ENCODE assay signal across 1 cellular context in the genomic region with DNA sequence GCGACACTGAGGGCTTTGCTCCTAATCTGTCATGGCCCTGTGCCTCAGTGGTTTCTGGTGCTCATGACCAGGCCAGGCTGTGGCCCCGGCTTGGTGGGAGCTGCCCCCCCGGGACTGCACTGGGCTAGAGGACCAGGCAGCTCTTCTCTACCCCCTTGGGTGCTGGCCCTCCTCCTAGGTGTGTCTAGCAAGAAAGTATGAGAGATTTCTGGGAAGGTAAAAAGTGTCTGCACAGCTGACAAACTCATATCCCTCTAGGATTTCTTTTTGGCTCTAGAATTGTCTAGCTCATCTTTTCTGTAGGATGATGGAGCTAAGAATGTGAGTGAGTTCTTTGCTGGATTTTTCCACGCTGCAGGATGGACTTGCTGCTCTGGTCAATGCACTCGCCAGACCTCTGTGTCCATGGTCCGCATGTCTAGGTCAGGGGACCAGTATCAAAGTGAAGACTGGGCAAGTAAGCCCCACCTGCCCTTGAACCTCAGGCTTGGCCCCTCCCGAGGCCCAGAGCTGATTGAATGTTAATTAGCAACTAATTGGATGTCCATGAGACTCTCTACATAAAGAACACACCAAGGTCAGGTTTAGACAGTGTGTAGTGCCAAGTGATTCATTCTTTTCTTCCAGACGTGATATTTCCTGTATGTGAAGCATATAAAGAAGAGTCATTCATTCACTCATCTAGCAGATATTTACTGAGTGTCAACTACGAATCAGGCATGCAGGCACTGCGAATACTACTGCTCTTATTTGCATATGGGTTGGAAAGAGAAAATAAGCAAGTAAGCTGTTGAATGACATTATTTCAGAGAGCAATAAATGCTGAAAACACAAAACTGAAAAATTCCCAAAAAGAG.
TF ChIP-seq lines count a peak whose summit lies in the region.

No MANE protein-coding gene starts in this region.

TF ChIP-seq in HepG2, 621 proteins besides CTCF, POLR2A, EP300 and RAD21 (continued from another document and continues in another):
- TF ChIP-seq, protein P1, sequence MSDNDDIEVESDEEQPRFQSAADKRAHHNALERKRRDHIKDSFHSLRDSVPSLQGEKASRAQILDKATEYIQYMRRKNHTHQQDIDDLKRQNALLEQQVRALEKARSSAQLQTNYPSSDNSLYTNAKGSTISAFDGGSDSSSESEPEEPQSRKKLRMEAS (IDR thresholded peaks at IDR 0.05) = 0 out of 2 replicates have a peak, but pooled peaks have one; percentile 23
- TF ChIP-seq MYNN (CRISPR knock-in tag; IDR thresholded peaks at IDR 0.05; ENCODE audit: low read depth) = no peak; the same call in 1 of the 2 replicates
- TF ChIP-seq, protein P2, sequence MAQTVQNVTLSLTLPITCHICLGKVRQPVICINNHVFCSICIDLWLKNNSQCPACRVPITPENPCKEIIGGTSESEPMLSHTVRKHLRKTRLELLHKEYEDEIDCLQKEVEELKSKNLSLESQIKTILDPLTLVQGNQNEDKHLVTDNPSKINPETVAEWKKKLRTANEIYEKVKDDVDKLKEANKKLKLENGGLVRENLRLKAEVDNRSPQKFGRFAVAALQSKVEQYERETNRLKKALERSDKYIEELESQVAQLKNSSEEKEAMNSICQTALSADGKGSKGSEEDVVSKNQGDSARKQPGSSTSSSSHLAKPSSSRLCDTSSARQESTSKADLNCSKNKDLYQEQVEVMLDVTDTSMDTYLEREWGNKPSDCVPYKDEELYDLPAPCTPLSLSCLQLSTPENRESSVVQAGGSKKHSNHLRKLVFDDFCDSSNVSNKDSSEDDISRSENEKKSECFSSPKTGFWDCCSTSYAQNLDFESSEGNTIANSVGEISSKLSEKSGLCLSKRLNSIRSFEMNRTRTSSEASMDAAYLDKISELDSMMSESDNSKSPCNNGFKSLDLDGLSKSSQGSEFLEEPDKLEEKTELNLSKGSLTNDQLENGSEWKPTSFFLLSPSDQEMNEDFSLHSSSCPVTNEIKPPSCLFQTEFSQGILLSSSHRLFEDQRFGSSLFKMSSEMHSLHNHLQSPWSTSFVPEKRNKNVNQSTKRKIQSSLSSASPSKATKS (CRISPR knock-in tag; IDR thresholded peaks at IDR 0.05) = no peak
- TF ChIP-seq ZNF788 (CRISPR knock-in tag; IDR thresholded peaks at IDR 0.05; ENCODE audit: borderline replicate concordance) = peak; percentile 44; the same call in 1 of the 2 replicates
- TF ChIP-seq, protein P3, sequence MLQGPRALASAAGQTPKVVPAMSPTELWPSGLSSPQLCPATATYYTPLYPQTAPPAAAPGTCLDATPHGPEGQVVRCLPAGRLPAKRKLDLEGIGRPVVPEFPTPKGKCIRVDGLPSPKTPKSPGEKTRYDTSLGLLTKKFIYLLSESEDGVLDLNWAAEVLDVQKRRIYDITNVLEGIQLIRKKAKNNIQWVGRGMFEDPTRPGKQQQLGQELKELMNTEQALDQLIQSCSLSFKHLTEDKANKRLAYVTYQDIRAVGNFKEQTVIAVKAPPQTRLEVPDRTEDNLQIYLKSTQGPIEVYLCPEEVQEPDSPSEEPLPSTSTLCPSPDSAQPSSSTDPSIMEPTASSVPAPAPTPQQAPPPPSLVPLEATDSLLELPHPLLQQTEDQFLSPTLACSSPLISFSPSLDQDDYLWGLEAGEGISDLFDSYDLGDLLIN (CRISPR knock-in tag; IDR thresholded peaks at IDR 0.05; ENCODE audit: borderline replicate concordance) = no peak
- no peak for TF ChIP-seq NFIB (CRISPR knock-in tag; IDR thresholded peaks at IDR 0.05; ENCODE audit: borderline replicate concordance)
- TF ChIP-seq RFXANK (CRISPR knock-in tag; IDR thresholded peaks at IDR 0.05) = no peak
- TF ChIP-seq TAF15 (IDR thresholded peaks at IDR 0.05; ENCODE audit: low read depth, low read length, poor library complexity, severe bottlenecking) = no peak
- TF ChIP-seq IKZF1 (IDR thresholded peaks at IDR 0.05) = no peak
- peak; percentile 35; the same call in 1 of the 2 replicates for TF ChIP-seq MED1 (CRISPR knock-in tag; IDR thresholded peaks at IDR 0.05)
- TF ChIP-seq FOXA3 (CRISPR knock-in tag; IDR thresholded peaks at IDR 0.05) = 0 out of 2 replicates have a peak, but pooled peaks have one; percentile 0
- no peak for TF ChIP-seq ZNF564 (CRISPR knock-in tag; IDR thresholded peaks at IDR 0.05)
- 0 out of 2 replicates have a peak, but pooled peaks have one; percentile 48 for TF ChIP-seq ZNF547 (CRISPR knock-in tag; IDR thresholded peaks at IDR 0.05)
- TF ChIP-seq, protein P4, sequence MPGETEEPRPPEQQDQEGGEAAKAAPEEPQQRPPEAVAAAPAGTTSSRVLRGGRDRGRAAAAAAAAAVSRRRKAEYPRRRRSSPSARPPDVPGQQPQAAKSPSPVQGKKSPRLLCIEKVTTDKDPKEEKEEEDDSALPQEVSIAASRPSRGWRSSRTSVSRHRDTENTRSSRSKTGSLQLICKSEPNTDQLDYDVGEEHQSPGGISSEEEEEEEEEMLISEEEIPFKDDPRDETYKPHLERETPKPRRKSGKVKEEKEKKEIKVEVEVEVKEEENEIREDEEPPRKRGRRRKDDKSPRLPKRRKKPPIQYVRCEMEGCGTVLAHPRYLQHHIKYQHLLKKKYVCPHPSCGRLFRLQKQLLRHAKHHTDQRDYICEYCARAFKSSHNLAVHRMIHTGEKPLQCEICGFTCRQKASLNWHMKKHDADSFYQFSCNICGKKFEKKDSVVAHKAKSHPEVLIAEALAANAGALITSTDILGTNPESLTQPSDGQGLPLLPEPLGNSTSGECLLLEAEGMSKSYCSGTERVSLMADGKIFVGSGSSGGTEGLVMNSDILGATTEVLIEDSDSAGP (CRISPR knock-in tag; IDR thresholded peaks at IDR 0.05; ENCODE audit: borderline replicate concordance) = 0 out of 2 replicates have a peak, but pooled peaks have one; percentile 16
- peak; percentile 30; the same call in 1 of the 2 replicates for TF ChIP-seq NCOR1 (IDR thresholded peaks at IDR 0.05; ENCODE audit: borderline replicate concordance, low read length)
- TF ChIP-seq, protein P5, sequence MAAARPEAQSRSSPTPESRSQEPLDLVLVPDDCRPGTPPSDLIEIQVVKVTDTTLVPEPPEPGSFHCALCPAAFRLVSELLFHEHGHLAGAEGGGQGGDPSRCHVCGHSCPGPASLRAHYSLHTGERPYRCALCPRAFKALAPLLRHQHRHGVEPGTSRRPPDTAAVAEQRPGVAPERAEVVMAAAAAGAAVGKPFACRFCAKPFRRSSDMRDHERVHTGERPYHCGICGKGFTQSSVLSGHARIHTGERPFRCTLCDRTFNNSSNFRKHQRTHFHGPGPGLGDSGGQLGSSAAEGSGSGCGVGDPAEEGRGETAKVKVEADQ (CRISPR knock-in tag; IDR thresholded peaks at IDR 0.05; ENCODE audit: borderline replicate concordance) = 0 out of 2 replicates have a peak, but pooled peaks have one; percentile 41
- 0 out of 2 replicates have a peak, but pooled peaks have one; percentile 8 for TF ChIP-seq ARHGAP35 (CRISPR knock-in tag; IDR thresholded peaks at IDR 0.05; ENCODE audit: borderline replicate concordance)
- peak; percentile 33 for TF ChIP-seq AGO1 (IDR thresholded peaks at IDR 0.05; ENCODE audit: low read depth, low read length, poor library complexity, severe bottlenecking)
- TF ChIP-seq, protein P6, sequence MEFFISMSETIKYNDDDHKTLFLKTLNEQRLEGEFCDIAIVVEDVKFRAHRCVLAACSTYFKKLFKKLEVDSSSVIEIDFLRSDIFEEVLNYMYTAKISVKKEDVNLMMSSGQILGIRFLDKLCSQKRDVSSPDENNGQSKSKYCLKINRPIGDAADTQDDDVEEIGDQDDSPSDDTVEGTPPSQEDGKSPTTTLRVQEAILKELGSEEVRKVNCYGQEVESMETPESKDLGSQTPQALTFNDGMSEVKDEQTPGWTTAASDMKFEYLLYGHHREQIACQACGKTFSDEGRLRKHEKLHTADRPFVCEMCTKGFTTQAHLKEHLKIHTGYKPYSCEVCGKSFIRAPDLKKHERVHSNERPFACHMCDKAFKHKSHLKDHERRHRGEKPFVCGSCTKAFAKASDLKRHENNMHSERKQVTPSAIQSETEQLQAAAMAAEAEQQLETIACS (CRISPR knock-in tag; IDR thresholded peaks at IDR 0.05) = no peak
- TF ChIP-seq SP2 (CRISPR knock-in tag; IDR thresholded peaks at IDR 0.05) = no peak
- 0 out of 2 replicates have a peak, but pooled peaks have one; percentile 7 for TF ChIP-seq ZNF607 (CRISPR knock-in tag; IDR thresholded peaks at IDR 0.05; ENCODE audit: borderline replicate concordance)
- no peak for TF ChIP-seq ZNF720 (CRISPR knock-in tag; IDR thresholded peaks at IDR 0.05)
- TF ChIP-seq ZSCAN12 (CRISPR knock-in tag; IDR thresholded peaks at IDR 0.05) = no peak
- TF ChIP-seq, protein P7, sequence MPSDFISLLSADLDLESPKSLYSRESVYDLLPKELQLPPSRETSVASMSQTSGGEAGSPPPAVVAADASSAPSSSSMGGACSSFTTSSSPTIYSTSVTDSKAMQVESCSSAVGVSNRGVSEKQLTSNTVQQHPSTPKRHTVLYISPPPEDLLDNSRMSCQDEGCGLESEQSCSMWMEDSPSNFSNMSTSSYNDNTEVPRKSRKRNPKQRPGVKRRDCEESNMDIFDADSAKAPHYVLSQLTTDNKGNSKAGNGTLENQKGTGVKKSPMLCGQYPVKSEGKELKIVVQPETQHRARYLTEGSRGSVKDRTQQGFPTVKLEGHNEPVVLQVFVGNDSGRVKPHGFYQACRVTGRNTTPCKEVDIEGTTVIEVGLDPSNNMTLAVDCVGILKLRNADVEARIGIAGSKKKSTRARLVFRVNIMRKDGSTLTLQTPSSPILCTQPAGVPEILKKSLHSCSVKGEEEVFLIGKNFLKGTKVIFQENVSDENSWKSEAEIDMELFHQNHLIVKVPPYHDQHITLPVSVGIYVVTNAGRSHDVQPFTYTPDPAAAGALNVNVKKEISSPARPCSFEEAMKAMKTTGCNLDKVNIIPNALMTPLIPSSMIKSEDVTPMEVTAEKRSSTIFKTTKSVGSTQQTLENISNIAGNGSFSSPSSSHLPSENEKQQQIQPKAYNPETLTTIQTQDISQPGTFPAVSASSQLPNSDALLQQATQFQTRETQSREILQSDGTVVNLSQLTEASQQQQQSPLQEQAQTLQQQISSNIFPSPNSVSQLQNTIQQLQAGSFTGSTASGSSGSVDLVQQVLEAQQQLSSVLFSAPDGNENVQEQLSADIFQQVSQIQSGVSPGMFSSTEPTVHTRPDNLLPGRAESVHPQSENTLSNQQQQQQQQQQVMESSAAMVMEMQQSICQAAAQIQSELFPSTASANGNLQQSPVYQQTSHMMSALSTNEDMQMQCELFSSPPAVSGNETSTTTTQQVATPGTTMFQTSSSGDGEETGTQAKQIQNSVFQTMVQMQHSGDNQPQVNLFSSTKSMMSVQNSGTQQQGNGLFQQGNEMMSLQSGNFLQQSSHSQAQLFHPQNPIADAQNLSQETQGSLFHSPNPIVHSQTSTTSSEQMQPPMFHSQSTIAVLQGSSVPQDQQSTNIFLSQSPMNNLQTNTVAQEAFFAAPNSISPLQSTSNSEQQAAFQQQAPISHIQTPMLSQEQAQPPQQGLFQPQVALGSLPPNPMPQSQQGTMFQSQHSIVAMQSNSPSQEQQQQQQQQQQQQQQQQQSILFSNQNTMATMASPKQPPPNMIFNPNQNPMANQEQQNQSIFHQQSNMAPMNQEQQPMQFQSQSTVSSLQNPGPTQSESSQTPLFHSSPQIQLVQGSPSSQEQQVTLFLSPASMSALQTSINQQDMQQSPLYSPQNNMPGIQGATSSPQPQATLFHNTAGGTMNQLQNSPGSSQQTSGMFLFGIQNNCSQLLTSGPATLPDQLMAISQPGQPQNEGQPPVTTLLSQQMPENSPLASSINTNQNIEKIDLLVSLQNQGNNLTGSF (CRISPR knock-in tag; IDR thresholded peaks at IDR 0.05) = 0 out of 2 replicates have a peak, but pooled peaks have one; percentile 48
- no peak for TF ChIP-seq CENPX (CRISPR knock-in tag; IDR thresholded peaks at IDR 0.05)
- TF ChIP-seq, protein P8, sequence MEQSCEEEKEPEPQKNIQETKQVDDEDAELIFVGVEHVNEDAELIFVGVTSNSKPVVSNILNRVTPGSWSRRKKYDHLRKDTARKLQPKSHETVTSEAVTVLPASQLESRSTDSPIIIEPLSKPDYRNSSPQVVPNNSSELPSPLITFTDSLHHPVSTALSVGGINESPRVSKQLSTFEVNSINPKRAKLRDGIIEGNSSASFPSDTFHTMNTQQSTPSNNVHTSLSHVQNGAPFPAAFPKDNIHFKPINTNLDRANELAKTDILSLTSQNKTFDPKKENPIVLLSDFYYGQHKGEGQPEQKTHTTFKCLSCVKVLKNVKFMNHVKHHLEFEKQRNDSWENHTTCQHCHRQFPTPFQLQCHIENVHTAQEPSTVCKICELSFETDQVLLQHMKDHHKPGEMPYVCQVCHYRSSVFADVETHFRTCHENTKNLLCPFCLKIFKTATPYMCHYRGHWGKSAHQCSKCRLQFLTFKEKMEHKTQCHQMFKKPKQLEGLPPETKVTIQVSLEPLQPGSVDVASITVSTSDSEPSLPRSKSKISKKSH (CRISPR knock-in tag; IDR thresholded peaks at IDR 0.05; ENCODE audit: borderline replicate concordance) = peak; percentile 26; the same call in 1 of the 2 replicates
- peak; percentile 59; the same call in 1 of the 2 replicates for TF ChIP-seq ZNF350 (CRISPR knock-in tag; IDR thresholded peaks at IDR 0.05; ENCODE audit: borderline replicate concordance, low read depth)
- 0 out of 2 replicates have a peak, but pooled peaks have one; percentile 54 for TF ChIP-seq SATB2 (CRISPR knock-in tag; IDR thresholded peaks at IDR 0.05)
- no peak for TF ChIP-seq JUNB (CRISPR knock-in tag; IDR thresholded peaks at IDR 0.05; ENCODE audit: borderline replicate concordance)
- TF ChIP-seq KDM2A (CRISPR knock-in tag; IDR thresholded peaks at IDR 0.05; ENCODE audit: borderline replicate concordance, low read depth) = no peak
- peak; percentile 72; the same call in 1 of the 2 replicates for TF ChIP-seq ESRRA (CRISPR knock-in tag; IDR thresholded peaks at IDR 0.05; ENCODE audit: low read depth)
- TF ChIP-seq, protein P9, sequence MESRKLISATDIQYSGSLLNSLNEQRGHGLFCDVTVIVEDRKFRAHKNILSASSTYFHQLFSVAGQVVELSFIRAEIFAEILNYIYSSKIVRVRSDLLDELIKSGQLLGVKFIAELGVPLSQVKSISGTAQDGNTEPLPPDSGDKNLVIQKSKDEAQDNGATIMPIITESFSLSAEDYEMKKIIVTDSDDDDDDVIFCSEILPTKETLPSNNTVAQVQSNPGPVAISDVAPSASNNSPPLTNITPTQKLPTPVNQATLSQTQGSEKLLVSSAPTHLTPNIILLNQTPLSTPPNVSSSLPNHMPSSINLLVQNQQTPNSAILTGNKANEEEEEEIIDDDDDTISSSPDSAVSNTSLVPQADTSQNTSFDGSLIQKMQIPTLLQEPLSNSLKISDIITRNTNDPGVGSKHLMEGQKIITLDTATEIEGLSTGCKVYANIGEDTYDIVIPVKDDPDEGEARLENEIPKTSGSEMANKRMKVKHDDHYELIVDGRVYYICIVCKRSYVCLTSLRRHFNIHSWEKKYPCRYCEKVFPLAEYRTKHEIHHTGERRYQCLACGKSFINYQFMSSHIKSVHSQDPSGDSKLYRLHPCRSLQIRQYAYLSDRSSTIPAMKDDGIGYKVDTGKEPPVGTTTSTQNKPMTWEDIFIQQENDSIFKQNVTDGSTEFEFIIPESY (CRISPR knock-in tag; IDR thresholded peaks at IDR 0.05) = no peak
- TF ChIP-seq BCL6 (CRISPR knock-in tag; IDR thresholded peaks at IDR 0.05) = 0 out of 2 replicates have a peak, but pooled peaks have one; percentile 15
- no peak for TF ChIP-seq ZBTB20 (CRISPR knock-in tag; IDR thresholded peaks at IDR 0.05; ENCODE audit: borderline replicate concordance, low read depth)
- 0 out of 2 replicates have a peak, but pooled peaks have one; percentile 15 for TF ChIP-seq SNAPC2 (CRISPR knock-in tag; IDR thresholded peaks at IDR 0.05)
- no peak for TF ChIP-seq GATA4 (IDR thresholded peaks at IDR 0.05; ENCODE audit: borderline replicate concordance, low read depth)
- no peak for TF ChIP-seq ZNF296 (CRISPR knock-in tag; conservative IDR thresholded peaks at IDR 0.05)
- TF ChIP-seq ZNF775 (CRISPR knock-in tag; IDR thresholded peaks at IDR 0.05; ENCODE audit: borderline replicate concordance) = 0 out of 2 replicates have a peak, but pooled peaks have one; percentile 27
- peak; percentile 8; the same call in 1 of the 2 replicates for TF ChIP-seq PHF8 (CRISPR knock-in tag; IDR thresholded peaks at IDR 0.05)
- 0 out of 2 replicates have a peak, but pooled peaks have one; percentile 32 for TF ChIP-seq TOPORS (CRISPR knock-in tag; IDR thresholded peaks at IDR 0.05)
- peak; percentile 9 for TF ChIP-seq HNRNPLL (IDR thresholded peaks at IDR 0.05; ENCODE audit: low read depth, low read length, poor library complexity, severe bottlenecking)
